In the genomic region with DNA sequence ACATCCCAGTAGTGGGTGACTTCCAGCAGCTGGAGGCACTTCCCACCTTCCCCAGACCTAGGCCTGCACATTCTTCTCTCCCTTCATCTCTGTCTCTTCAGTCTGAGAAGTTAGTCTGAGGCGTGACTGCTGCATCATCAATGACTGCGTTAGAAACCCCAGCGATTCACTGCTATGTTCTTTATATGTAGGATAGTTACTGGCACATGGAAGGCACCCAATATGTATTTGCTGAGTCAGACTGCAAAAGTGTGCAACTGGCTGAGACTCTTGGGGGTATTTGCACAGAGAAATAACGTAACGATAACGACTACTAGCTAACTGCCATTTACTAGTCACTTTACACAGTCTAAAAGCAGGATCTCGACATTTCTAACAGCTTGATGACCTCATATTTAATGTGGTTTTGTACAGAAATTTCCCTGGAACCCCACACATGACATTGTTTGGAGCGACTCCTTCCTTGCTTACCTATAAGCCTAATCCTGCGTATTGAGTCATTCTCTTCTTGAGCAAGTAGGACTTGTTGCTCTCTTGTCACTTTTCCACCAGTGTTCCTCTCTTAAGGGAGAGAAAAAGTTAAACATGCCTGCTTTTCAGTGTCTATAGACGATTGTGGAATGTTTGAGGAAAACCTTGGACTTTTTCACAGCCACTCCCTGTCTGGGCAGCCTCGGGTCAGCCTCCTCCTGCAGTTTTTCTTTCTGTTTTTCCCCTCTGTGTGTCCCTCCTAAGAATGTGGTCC, we compare ENCODE assay signal across 9 cellular contexts. TPM values are rescaled to one million over a fixed set of nuclear protein-coding genes. Genes with fewer than 3 reads are reported as not detected.
DNase-seq lines count a peak whose midpoint lies in the region; ATAC-seq, FAIRE-seq and TF ChIP-seq lines count a peak whose summit lies in the region.
"Had no signal": no experiment of that assay in that cellular context is flagged by ENCODE, and none has a peak within 500 bp of the region (broad histone marks: within the 10 kb centered on the region; RNA-seq: fewer than 3 reads in every experiment).

No MANE protein-coding gene starts in this region.

- peak overlapping the region; percentile 29 for H3K4me3 Mint-ChIP-seq in natural killer cell treated with Interleukin-12 subunit alpha and Interleukin-12 subunit beta and Interleukin-15 and Interleukin-18, amount 100 ng/mL, for 72 hours

- ATAC-seq in natural killer cell treated with Interleukin-12 subunit alpha and Interleukin-12 subunit beta and Interleukin-15 and Interleukin-18, amount 100 ng/mL, for 72 hours: no peak
- no peak for ATAC-seq in GM19324 (IDR thresholded peaks at IDR 0.05; ENCODE audit: low FRiP score, unreplicated experiment)

- TF ChIP-seq CTCF in endothelial cell of umbilical vein (IDR thresholded peaks at IDR 0.05; ENCODE audit: extremely low read depth in 1 of 2, insufficient read depth in 1 of 2, low read depth in 1 of 2, low read length in 2 of 2) (no peak), BE2C (IDR thresholded peaks at IDR 0.05; ENCODE audit: low read depth, low read length) (no peak)

- intact Hi-C loops in endothelial cell of umbilical vein (cut with micrococcal nuclease): loop anchor here (1.0 kb wide), 2 partner anchors 39 to 46 kb away; a partner anchor contains a TSS

- H3K27me3 Mint-ChIP-seq in natural killer cell treated with Interleukin-12 subunit alpha and Interleukin-12 subunit beta and Interleukin-15 and Interleukin-18, amount 100 ng/mL, for 72 hours: peaks cover 0 to under 1% of the 10 kb centered on the region in 2 donors

- POLR2A ChIA-PET in endothelial cell of umbilical vein (lab: Charles Lee): no interaction called here

- H3K9me1 ChIP-seq in endothelial cell of umbilical vein (replicated peaks; ENCODE audit: control insufficient read depth, extremely low read depth, insufficient read depth, low read length): no peaks in the 10 kb centered on the region

- H3K9me3 ChIP-seq in endothelial cell of umbilical vein (replicated peaks; ENCODE audit: control insufficient read depth, insufficient read depth, low read length) (no peaks in the 10 kb centered on the region), BE2C (no peaks in the 10 kb centered on the region)

- H3K4me3 ChIP-seq in endothelial cell of umbilical vein (replicated peaks in 1 of 3; ENCODE audit: insufficient read depth in 1 of 3, low read depth in 1 of 3, low read length in 3 of 3): no peak overlapping the region
- H3K4me3 ChIP-seq in BE2C (ENCODE audit: low read depth, low read length): no peak overlapping the region

- CTCF ChIA-PET in endothelial cell of umbilical vein (lab: Charles Lee): interaction anchor here (0.7 to 1.1 kb wide), 2 partner anchors 18 to 19 kb away, joined by 3 to 5 read pairs; no protein-coding TSS in a partner anchor

- H3K4me1 ChIP-seq in endothelial cell of umbilical vein (ENCODE audit: control insufficient read depth, extremely low read depth, insufficient read depth, low read length) (peaks cover 29% of the 10 kb centered on the region), BE2C (no peaks in the 10 kb centered on the region)

- no peaks in the 10 kb centered on the region for H4K20me1 ChIP-seq in endothelial cell of umbilical vein (replicated peaks; ENCODE audit: control insufficient read depth, extremely low read depth, insufficient read depth, low read length)

- DNase-seq in EL (peak; percentile 10), RKO (ENCODE audit: low spot score) (peak; percentile 47), endothelial cell of umbilical vein (ENCODE audit: low read depth, low spot score) (no peak), NCI-H1436 (lab: John Stamatoyannopoulos, UW) (no peak), BE2C (no peak), NCI-H2171 treated with DMSO at 0.1 percent for 48 hours (lab: John Stamatoyannopoulos, UW) (no peak)
- DNase-seq in natural killer cell treated with Interleukin-12 subunit alpha and Interleukin-12 subunit beta and Interleukin-15 and Interleukin-18, amount 100 ng/mL, for 72 hours (ENCODE audit: low spot score): no peak
- DNase-seq: nucleus accumbens had no signal

- H3K27me3 ChIP-seq in endothelial cell of umbilical vein (ENCODE audit: control insufficient read depth in 2 of 2, insufficient read depth in 2 of 2, low read length in 2 of 2) (no peaks in the 10 kb centered on the region), BE2C (no peaks in the 10 kb centered on the region)

- peak overlapping the region; percentile 93 for H3K27ac ChIP-seq in endothelial cell of umbilical vein (ENCODE audit: insufficient read depth, low read depth, low read length)

- H3K9ac ChIP-seq in endothelial cell of umbilical vein (replicated peaks; ENCODE audit: extremely low read depth, insufficient read depth, low read length): peak overlapping the region; percentile 66

- FAIRE-seq in endothelial cell of umbilical vein (lab: Jason Lieb, UNC): no peak

- TSS peak; percentile 79 for BruUV-seq in endothelial cell of umbilical vein (replicated peaks; lab: Mats Ljungman, UMichigan)

- H3K36me3 ChIP-seq in endothelial cell of umbilical vein (ENCODE audit: control insufficient read depth in 2 of 2, extremely low read depth in 1 of 2, insufficient read depth in 2 of 2, low read length in 2 of 2) (no peaks in the 10 kb centered on the region), BE2C (no peaks in the 10 kb centered on the region)

- H3K9me3 Mint-ChIP-seq in natural killer cell treated with Interleukin-12 subunit alpha and Interleukin-12 subunit beta and Interleukin-15 and Interleukin-18, amount 100 ng/mL, for 72 hours: no peaks in the 10 kb centered on the region

- H3K79me2 ChIP-seq in endothelial cell of umbilical vein (ENCODE audit: control insufficient read depth, insufficient read depth, low read length): no peaks in the 10 kb centered on the region

- peaks cover 12 to 21% of the 10 kb centered on the region in 2 donors for H3K4me1 Mint-ChIP-seq in natural killer cell treated with Interleukin-12 subunit alpha and Interleukin-12 subunit beta and Interleukin-15 and Interleukin-18, amount 100 ng/mL, for 72 hours (ENCODE audit: low read depth in 2 of 2)

- peak overlapping the region; percentile 60 for H3K4me2 ChIP-seq in endothelial cell of umbilical vein (ENCODE audit: insufficient read depth, low read length)

- H2AFZ ChIP-seq in endothelial cell of umbilical vein (ENCODE audit: low read depth, low read length): peak overlapping the region; percentile 16

- TF ChIP-seq POLR2A in endothelial cell of umbilical vein (IDR thresholded peaks at IDR 0.05; ENCODE audit: low read depth, low read length): no peak

- no peaks in the 10 kb centered on the region for H3K36me3 Mint-ChIP-seq in natural killer cell treated with Interleukin-12 subunit alpha and Interleukin-12 subunit beta and Interleukin-15 and Interleukin-18, amount 100 ng/mL, for 72 hours

- peak overlapping the region in 1 of 2 donors; percentile 83 for H3K27ac Mint-ChIP-seq in natural killer cell treated with Interleukin-12 subunit alpha and Interleukin-12 subunit beta and Interleukin-15 and Interleukin-18, amount 100 ng/mL, for 72 hours

- dilution Hi-C loops in endothelial cell of umbilical vein (cut with MboI; ENCODE audit: extremely low pct_ligation_motif_present, low sequenced_read_pairs): no loop called here

TF ChIP-seq in endothelial cell of umbilical vein, 7 proteins besides CTCF, POLR2A, EP300 and RAD21:
- TF ChIP-seq GATA2 (IDR thresholded peaks at IDR 0.05; ENCODE audit: insufficient read depth, insufficient read length, low read depth, low read length): no peak
- TF ChIP-seq EZH2 (IDR thresholded peaks at IDR 0.05; ENCODE audit: borderline replicate concordance, low read depth, low read length, severe bottlenecking): no peak
- TF ChIP-seq, protein P1, sequence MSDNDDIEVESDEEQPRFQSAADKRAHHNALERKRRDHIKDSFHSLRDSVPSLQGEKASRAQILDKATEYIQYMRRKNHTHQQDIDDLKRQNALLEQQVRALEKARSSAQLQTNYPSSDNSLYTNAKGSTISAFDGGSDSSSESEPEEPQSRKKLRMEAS (IDR thresholded peaks at IDR 0.05; ENCODE audit: insufficient read depth, insufficient read length): no peak
- TF ChIP-seq FOS (IDR thresholded peaks at IDR 0.05; ENCODE audit: borderline replicate concordance, insufficient read depth, low read length): no peak
- TF ChIP-seq MYC (IDR thresholded peaks at IDR 0.05; ENCODE audit: low read depth, low read length): no peak
- no peak for TF ChIP-seq POLR2AphosphoS5 (IDR thresholded peaks at IDR 0.05; ENCODE audit: insufficient read depth, low read depth, low read length)
- no peak for TF ChIP-seq JUN (IDR thresholded peaks at IDR 0.05; ENCODE audit: borderline replicate concordance, insufficient read depth, insufficient read length, low read depth)

RNA-seq across cellular contexts. Expression of a gene that starts 45.5 kb away (rescaled TPM):
- total RNA-seq in endothelial cell of umbilical vein: 1.9 and 2.1 TPM in 2 replicates
- polyA plus RNA-seq in endothelial cell of umbilical vein: 0.38 and 0.52 TPM in 2 replicates
- polyA plus RNA-seq in endothelial cell of umbilical vein (2011; cell fraction: cytosol; rRNA removed): 0.74 and 0.80 TPM in 2 replicates
- polyA plus RNA-seq in endothelial cell of umbilical vein (2011; cell fraction: nucleus; rRNA removed): 0.52 and 0.58 TPM in 2 replicates
- polyA plus RNA-seq in endothelial cell of umbilical vein (2012): 2.5 and 2.8 TPM in 2 replicates
- 0.75 and 0.79 TPM in 2 replicates for polyA minus RNA-seq in endothelial cell of umbilical vein
- polyA minus RNA-seq in endothelial cell of umbilical vein (2011; cell fraction: cytosol; rRNA and poly(A)+ RNA removed): 0.72 TPM
- polyA minus RNA-seq in endothelial cell of umbilical vein (2011; cell fraction: nucleus; rRNA and poly(A)+ RNA removed): 0.38 TPM in 2 replicates
- total RNA-seq in natural killer cell treated with Interleukin-12 subunit alpha and Interleukin-12 subunit beta and Interleukin-15 and Interleukin-18, amount 100 ng/mL, for 72 hours: 1 to 10 TPM; 1.6 to 2.8 TPM
- polyA plus RNA-seq in BE2C (2012; ENCODE audit: insufficient read depth, insufficient read length, low read depth): 3.9 TPM

RNA-seq across cellular contexts. Expression of a gene that starts 45.9 kb away (rescaled TPM):
- total RNA-seq in endothelial cell of umbilical vein: 0.30 and 0.35 TPM in 2 replicates
- 0.07 and 0.13 TPM in 2 replicates for polyA plus RNA-seq in endothelial cell of umbilical vein
- polyA plus RNA-seq in endothelial cell of umbilical vein (2011; cell fraction: cytosol; rRNA removed): 0.04 and 0.06 TPM in 2 replicates
- 0.04 and 0.25 TPM in 2 replicates for polyA plus RNA-seq in endothelial cell of umbilical vein (2011; cell fraction: nucleus; rRNA removed)
- polyA plus RNA-seq in endothelial cell of umbilical vein (2012): 0.13 and 0.16 TPM in 2 replicates
- 0.21 TPM in 1 of 2 replicates, not detected in the other for polyA minus RNA-seq in endothelial cell of umbilical vein
- polyA minus RNA-seq in endothelial cell of umbilical vein (2011; cell fraction: cytosol; rRNA and poly(A)+ RNA removed): not detected
- polyA minus RNA-seq in endothelial cell of umbilical vein (2011; cell fraction: nucleus; rRNA and poly(A)+ RNA removed): 0.14 TPM in 1 of 2 replicates, not detected in the other
- not detected for total RNA-seq in natural killer cell treated with Interleukin-12 subunit alpha and Interleukin-12 subunit beta and Interleukin-15 and Interleukin-18, amount 100 ng/mL, for 72 hours
- polyA plus RNA-seq in BE2C (2012; ENCODE audit: insufficient read depth, insufficient read length, low read depth): not detected

Comparison
In these comparisons a context has a peak if more than half of its experiments do, and no peak if none do; other contexts are left out.
1. DNase-seq: peak in EL (single experiment) and RKO (single experiment); none in endothelial cell of umbilical vein (single experiment), natural killer cell treated with Interleukin-12 subunit alpha and Interleukin-12 subunit beta and Interleukin-15 and Interleukin-18, amount 100 ng/mL, for 72 hours (single experiment), NCI-H1436 (single experiment), BE2C (single experiment) and NCI-H2171 treated with DMSO at 0.1 percent for 48 hours (single experiment).